ENCODE assay signal across 20 cellular contexts in the genomic region with DNA sequence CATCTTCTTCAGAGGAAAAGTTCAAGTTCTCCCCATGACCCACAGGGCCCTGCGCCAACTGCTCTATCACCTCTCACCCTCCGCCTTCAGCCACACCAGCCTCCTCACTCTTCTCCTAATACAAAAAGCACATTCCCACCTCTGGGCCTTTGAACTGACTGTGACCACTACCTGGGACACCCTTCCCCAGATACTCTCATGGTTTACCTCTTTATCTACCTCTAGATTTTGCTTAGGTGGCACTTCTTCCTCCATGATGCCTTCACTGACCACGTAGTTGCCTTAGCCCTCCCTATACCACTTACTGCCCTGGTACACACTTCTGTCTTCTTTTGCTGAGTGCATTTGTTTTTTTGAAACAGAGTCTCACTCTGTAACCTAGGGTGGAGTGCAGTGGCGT. TPM values are rescaled to one million over a fixed set of nuclear protein-coding genes. Genes with fewer than 3 reads are reported as not detected.
"Had no signal": no experiment of that assay in that cellular context is flagged by ENCODE, and none has a peak within 500 bp of the region (broad histone marks: within the 10 kb centered on the region; RNA-seq: fewer than 3 reads in every experiment).

No MANE protein-coding gene starts in this region.

- DNase-seq: activated CD4-positive, CD25-positive, alpha-beta regulatory T cell treated with anti-CD3 and anti-CD28 coated beads, Interleukin-2, amount 50 U/mL, for 72 hours; activated gamma-delta T cell; activated naive CD4-positive, alpha-beta T cell treated with anti-CD3 and anti-CD28 coated beads for 36 hours; activated T-cell treated with anti-CD3 and anti-CD28 coated beads for 4 hours; activated T-cell treated with anti-CD3 and anti-CD28 coated beads, Interleukin-2, amount 50 U/mL, for 48 hours; amygdala; brain microvascular endothelial cell; KG1; NCI-H1048; NCI-H1930; NCI-H2171; NCI-H226; NCI-H526; NCI-H774; SIG-M5 had no signal

- ATAC-seq: activated T-helper 17 cell treated with anti-CD3 and anti-CD28 coated beads, Interleukin-2, amount 50 U/mL, for 72 hours; WTC11 had no signal

- H3K27ac Mint-ChIP-seq: activated naive CD4-positive, alpha-beta T cell treated with anti-CD3 and anti-CD28 coated beads for 36 hours; activated naive CD8-positive, alpha-beta T cell; activated T-helper 17 cell treated with anti-CD3 and anti-CD28 coated beads, Interleukin-2, amount 50 U/mL, for 72 hours; WTC11 had no signal

- FAIRE-seq: astrocyte had no signal

- H3K27me3 Mint-ChIP-seq: activated naive CD8-positive, alpha-beta T cell; activated T-helper 17 cell treated with anti-CD3 and anti-CD28 coated beads, Interleukin-2, amount 50 U/mL, for 72 hours had no signal

- H3K4me1 Mint-ChIP-seq: WTC11 had no signal

- H3K4me3 ChIP-seq: cardiac muscle cell had no signal

- H3K27ac ChIP-seq: brain microvascular endothelial cell, cardiac muscle cell had no signal

- H3K4me3 Mint-ChIP-seq: activated naive CD4-positive, alpha-beta T cell treated with anti-CD3 and anti-CD28 coated beads for 36 hours; activated naive CD8-positive, alpha-beta T cell; activated T-helper 17 cell treated with anti-CD3 and anti-CD28 coated beads, Interleukin-2, amount 50 U/mL, for 72 hours; WTC11 had no signal

- H3K9me3 Mint-ChIP-seq: activated T-helper 17 cell treated with anti-CD3 and anti-CD28 coated beads, Interleukin-2, amount 50 U/mL, for 72 hours had no signal

- H3K27me3 ChIP-seq: brain microvascular endothelial cell, cardiac muscle cell had no signal

RNA-seq across cellular contexts. Expression of gene SYCE2, which starts 3.9 kb away (rescaled TPM):
- total RNA-seq: astrocyte had no signal
